1 cellular context compared by ENCODE assay signal in genomic region chr4:1768367-1769034, GRCh38.
TF ChIP-seq lines count a peak whose summit lies in the region.

No MANE protein-coding gene starts in this region.

TF ChIP-seq in K562, 482 proteins besides CTCF, POLR2A, EP300 and RAD21:
- TF ChIP-seq NFIX (CRISPR knock-in tag; IDR thresholded peaks at IDR 0.05; ENCODE audit: low read depth) (no peak), SMARCB1 (IDR thresholded peaks at IDR 0.05; ENCODE audit: insufficient read length, low read depth) (no peak), ZNF76 (CRISPR knock-in tag; IDR thresholded peaks at IDR 0.05; ENCODE audit: borderline replicate concordance) (no peak), FOXA1 (IDR thresholded peaks at IDR 0.05; ENCODE audit: borderline replicate concordance) (no peak), RBM34 (IDR thresholded peaks at IDR 0.05; ENCODE audit: borderline replicate concordance, insufficient read depth, low read length) (no peak), CBFA2T2 (conservative IDR thresholded peaks at IDR 0.05) (no peak), ZNF324 (CRISPR knock-in tag; IDR thresholded peaks at IDR 0.05) (no peak), ZNF655 (CRISPR knock-in tag; IDR thresholded peaks at IDR 0.05) (no peak), ZBTB7A (IDR thresholded peaks at IDR 0.05; ENCODE audit: borderline replicate concordance, control insufficient read depth, low read depth, low read length) (no peak), ZNF699 (CRISPR knock-in tag; IDR thresholded peaks at IDR 0.05; ENCODE audit: insufficient replicate concordance) (no peak)
